Comparison of ENCODE assay signal across 1 cellular context in genomic region chr19:43667524-43668405, GRCh38.
TF ChIP-seq lines count a peak whose summit lies in the region.

No MANE protein-coding gene starts in this region.

TF ChIP-seq in GM23338, 12 proteins besides CTCF, POLR2A, EP300 and RAD21:
- no peak for TF ChIP-seq REST (IDR thresholded peaks at IDR 0.05; ENCODE audit: unreplicated experiment)
- TF ChIP-seq ETS1 (IDR thresholded peaks at IDR 0.05) = no peak
- no peak for TF ChIP-seq EZH2 (IDR thresholded peaks at IDR 0.05; ENCODE audit: low read depth, unreplicated experiment)
- no peak for TF ChIP-seq CREB1 (CRISPR knock-in tag; IDR thresholded peaks at IDR 0.05; ENCODE audit: low read depth)
- peak; percentile 30; the same call in 1 of the 2 replicates for TF ChIP-seq POLR2AphosphoS5 (IDR thresholded peaks at IDR 0.05; ENCODE audit: low read depth)
- no peak for TF ChIP-seq EZH2phosphoT487 (IDR thresholded peaks at IDR 0.05; ENCODE audit: unreplicated experiment)
- TF ChIP-seq ZNF114 (CRISPR knock-in tag; IDR thresholded peaks at IDR 0.05) = no peak
